Comparison of ENCODE assay signal across 9 cellular contexts in the genomic region with DNA sequence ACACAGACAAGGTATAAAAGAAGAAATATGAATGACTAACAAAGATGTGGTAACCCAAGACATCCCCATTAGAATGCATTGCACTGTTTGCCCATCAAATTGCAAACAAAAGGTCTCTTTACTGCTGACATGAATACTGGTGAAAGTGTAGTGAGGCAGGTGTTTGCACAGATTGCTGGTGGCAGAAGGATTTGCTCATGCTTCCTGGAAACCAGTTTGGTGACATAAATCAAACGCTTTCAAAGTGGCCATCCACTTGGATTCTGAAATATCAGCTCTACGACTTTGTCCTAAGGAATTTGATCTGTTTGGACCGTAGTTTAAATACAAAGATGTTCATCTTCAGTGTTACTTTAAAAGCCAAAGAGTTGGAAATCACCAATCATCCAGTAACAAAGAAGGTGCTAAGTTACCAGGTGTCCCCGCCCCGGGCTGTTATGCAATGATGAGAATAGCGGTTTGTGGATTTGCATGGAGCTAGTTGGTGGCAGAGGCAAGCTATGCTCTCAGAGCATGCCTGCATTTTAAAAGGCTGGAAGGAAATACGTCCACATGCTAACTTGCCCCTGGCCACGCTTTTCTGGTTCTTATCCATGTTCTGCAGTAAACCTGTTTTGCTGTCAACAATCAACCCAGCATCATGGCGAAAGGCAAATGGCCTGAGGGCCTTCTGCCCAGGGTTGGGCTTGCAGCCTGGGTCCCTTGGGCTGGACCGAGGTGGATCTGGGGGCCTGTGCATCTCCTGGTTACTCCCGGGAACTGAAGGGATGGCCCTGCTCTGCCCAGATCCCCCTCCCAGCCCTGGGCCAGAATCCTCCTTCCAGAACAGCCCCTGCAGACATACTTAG. TPM values are rescaled to one million over a fixed set of nuclear protein-coding genes. Genes with fewer than 3 reads are reported as not detected.
DNase-seq lines count a peak whose midpoint lies in the region; ATAC-seq lines count a peak whose summit lies in the region.
"Had no signal": no experiment of that assay in that cellular context is flagged by ENCODE, and none has a peak within 500 bp of the region (broad histone marks: within the 10 kb centered on the region; RNA-seq: fewer than 3 reads in every experiment).

No MANE protein-coding gene starts in this region.

- H3K4me1 ChIP-seq in mesenchymal stem cell (ENCODE audit: control insufficient read depth, insufficient read depth, low read depth, low read length) = peaks cover 4% of the 10 kb centered on the region

- H2BK120ac ChIP-seq in mesenchymal stem cell (ENCODE audit: low read depth, low read length) = no peak overlapping the region

- H3K18ac ChIP-seq in mesenchymal stem cell (ENCODE audit: low read depth in 1 of 2, low read length in 2 of 2) = no peak overlapping the region

- DNase-seq in COLO668 (lab: John Stamatoyannopoulos, UW; ENCODE audit: unreplicated experiment) (peak; percentile 77), NCI-H2107 (lab: John Stamatoyannopoulos, UW) (peak; percentile 84), caudate nucleus (lab: John Stamatoyannopoulos, UW) (peak in 20 of 61 donors; percentile 11 to 86 (median 30)), mesenchymal stem cell (no peak), MV-4-11 (lab: John Stamatoyannopoulos, UW) (no peak), SK-N-DZ (ENCODE audit: low spot score) (no peak)
- DNase-seq in stimulated activated CD4-positive, alpha-beta T cell treated with anti-CD3 and anti-CD28 coated beads, Interleukin-4, amount 100 ng/mL, for 1 hour = no peak
- DNase-seq: stimulated activated CD4-positive, alpha-beta T cell treated with anti-CD3 and anti-CD28 coated beads, Interleukin-2, amount 100 ng/mL, for 48 hours had no signal

- H3K79me1 ChIP-seq in mesenchymal stem cell (replicated peaks; ENCODE audit: low read length, poor library complexity, severe bottlenecking) = no peaks in the 10 kb centered on the region

- no peak overlapping the region for H3K14ac ChIP-seq in mesenchymal stem cell (ENCODE audit: low read length in 2 of 2)

- 70% methylated on average over 11 of the region's 11 CpGs for WGBS in mesenchymal stem cell

- H4K8ac ChIP-seq in mesenchymal stem cell (ENCODE audit: low read length) = no peak overlapping the region

- no peak overlapping the region for H2AK5ac ChIP-seq in mesenchymal stem cell (ENCODE audit: low read length, severe bottlenecking)

- H3K4ac ChIP-seq in mesenchymal stem cell (ENCODE audit: low read depth in 1 of 2, low read length in 2 of 2) = no peak overlapping the region

- H3K36me3 ChIP-seq in mesenchymal stem cell (ENCODE audit: control insufficient read depth in 1 of 2, insufficient read depth in 2 of 2, low read depth in 1 of 2, low read length in 2 of 2) = no peaks in the 10 kb centered on the region

- no peak overlapping the region for H2BK12ac ChIP-seq in mesenchymal stem cell (ENCODE audit: low read length in 2 of 2)

- H3K9ac ChIP-seq in mesenchymal stem cell (ENCODE audit: low read length) = no peak overlapping the region

- H3K4me3 ChIP-seq in mesenchymal stem cell (ENCODE audit: insufficient read depth in 1 of 2, low read depth in 1 of 2, low read length in 2 of 2) = no peak overlapping the region

- no peaks in the 10 kb centered on the region for H3K9me3 ChIP-seq in mesenchymal stem cell (ENCODE audit: control insufficient read depth, low read length)

- peaks cover 36 to 74% of the 10 kb centered on the region in 2 experiments for H3K27me3 ChIP-seq in mesenchymal stem cell (ENCODE audit: control insufficient read depth in 1 of 2, insufficient read depth in 1 of 2, low read length in 2 of 2)

- no peak overlapping the region for H3K23ac ChIP-seq in mesenchymal stem cell (ENCODE audit: low read length in 2 of 2)

- no peak overlapping the region for H2BK15ac ChIP-seq in mesenchymal stem cell (ENCODE audit: low read depth, poor library complexity, severe bottlenecking)

- H4K91ac ChIP-seq in mesenchymal stem cell (ENCODE audit: low read length) = no peak overlapping the region

- H2AFZ ChIP-seq in mesenchymal stem cell (ENCODE audit: low read depth, low read length) = no peak overlapping the region

- H2BK5ac ChIP-seq in mesenchymal stem cell (ENCODE audit: low read depth, low read length, poor library complexity, severe bottlenecking) = no peak overlapping the region

- no peak overlapping the region for H3K4me2 ChIP-seq in mesenchymal stem cell (ENCODE audit: low read length, poor library complexity, severe bottlenecking)

- ATAC-seq in HG02840 (IDR thresholded peaks at IDR 0.05; ENCODE audit: low FRiP score, unreplicated experiment) = peak; percentile 51

- H3K27ac ChIP-seq in caudate nucleus (ENCODE audit: low read depth, low read length) (peak overlapping the region; percentile 22), mesenchymal stem cell (ENCODE audit: low read length, poor library complexity, severe bottlenecking) (no peak overlapping the region)

RNA-seq across cellular contexts. Expression of a gene that starts 49.2 kb away (rescaled TPM):
- polyA plus RNA-seq in mesenchymal stem cell (2013, experiment 1 of 2) = 0.07 TPM
- polyA plus RNA-seq in mesenchymal stem cell (2013, experiment 2 of 2) = 0.07 TPM
- polyA plus RNA-seq in SK-N-DZ (2014; cell fraction: cytosol; rRNA removed) = not detected in 2 replicates
- not detected in 2 replicates for polyA plus RNA-seq in SK-N-DZ (2014; cell fraction: nucleus; rRNA removed)

Comparison
In these comparisons a context has a peak if more than half of its experiments do, and no peak if none do; other contexts are left out.
1. DNase-seq: peak in COLO668 (single experiment) and NCI-H2107 (single experiment); none in mesenchymal stem cell (single experiment), MV-4-11 (single experiment), SK-N-DZ (single experiment) and stimulated activated CD4-positive, alpha-beta T cell treated with anti-CD3 and anti-CD28 coated beads, Interleukin-4, amount 100 ng/mL, for 1 hour (single experiment).